12 cellular contexts compared by ENCODE assay signal in the genomic region with DNA sequence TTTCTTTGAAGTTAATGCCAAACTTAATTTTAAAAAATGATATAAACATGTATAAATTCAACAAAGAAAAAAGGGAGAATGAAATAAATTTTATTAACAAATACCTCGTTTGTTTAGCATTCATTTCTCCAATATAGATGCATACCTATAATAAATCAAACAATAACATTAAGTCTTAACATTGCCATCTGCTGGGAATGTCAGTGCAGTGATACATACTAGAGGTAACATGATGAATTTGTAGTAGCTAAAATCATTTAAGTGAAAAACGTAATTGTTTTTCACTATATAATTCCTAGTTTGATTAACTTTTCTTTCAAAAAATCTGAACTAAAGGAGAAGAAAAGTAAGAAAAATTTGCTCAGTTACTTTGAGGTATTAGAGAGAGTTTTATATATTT.
DNase-seq lines count a peak whose midpoint lies in the region; ATAC-seq, FAIRE-seq and TF ChIP-seq lines count a peak whose summit lies in the region.
"Had no signal": no experiment of that assay in that cellular context is flagged by ENCODE, and none has a peak within 500 bp of the region (broad histone marks: within the 10 kb centered on the region; RNA-seq: fewer than 3 reads in every experiment).

No MANE protein-coding gene starts in this region.

- CTCF ChIA-PET in A549 (lab: Yijun Ruan, JAX) = no interaction called here
- CTCF ChIA-PET in SK-N-SH (lab: Yijun Ruan, JAX) = no interaction called here

- H3K4me3 ChIP-seq in A549 (no peak overlapping the region), SK-N-SH (ENCODE audit: low read depth in 2 of 2, low read length in 1 of 2) (no peak overlapping the region)
- H3K4me3 ChIP-seq: neural progenitor cell had no signal

- H3K27me3 ChIP-seq in SK-N-SH (ENCODE audit: insufficient read depth) = no peaks in the 10 kb centered on the region
- H3K27me3 ChIP-seq: neural progenitor cell had no signal

- H3K9me3 ChIP-seq in A549 (no peaks in the 10 kb centered on the region; the same call in 2 of the 3 replicates), SK-N-SH (no peaks in the 10 kb centered on the region)

- H3K27ac ChIP-seq in A549 (no peak overlapping the region), SK-N-SH (ENCODE audit: low read depth in 2 of 2, low read length in 1 of 2) (no peak overlapping the region)
- H3K27ac ChIP-seq: neural progenitor cell had no signal

- TF ChIP-seq EP300 in A549 (IDR thresholded peaks at IDR 0.05) (no peak), SK-N-SH (IDR thresholded peaks at IDR 0.05; ENCODE audit: borderline replicate concordance in 1 of 2, low read depth in 1 of 2, low read length in 1 of 2) (no peak)

- ATAC-seq in A549 (0 out of 6 replicates have a peak, but pooled peaks of 1 of the 2 experiments have one; percentile 42), HG03521 (IDR thresholded peaks at IDR 0.05; ENCODE audit: unreplicated experiment) (no peak), left lobe of liver (no peak)

- H3K9me2 ChIP-seq in SK-N-SH = no peaks in the 10 kb centered on the region

- POLR2A ChIA-PET in A549 (lab: Yijun Ruan, JAX) (no interaction called here), SK-N-SH (lab: Yijun Ruan, JAX) (no interaction called here)

- peak in 1 of 2 experiments; percentile 45 for DNase-seq in A549 (ENCODE audit: low read depth in 1 of 2, low spot score in 1 of 2)
- peak; percentile 40 for DNase-seq in ELR (ENCODE audit: low read depth)
- no peak for DNase-seq in SK-N-SH
- peak; percentile 37 for DNase-seq in fibroblast of the conjunctiva (ENCODE audit: low read depth)
- DNase-seq in medulla oblongata (ENCODE audit: extremely low spot score) = no peak
- no peak for DNase-seq in activated CD8-positive, alpha-beta memory T cell treated with anti-CD3 and anti-CD28 coated beads for 24 hours
- DNase-seq in left lobe of liver (ENCODE audit: low spot score) = no peak
- DNase-seq: anterior cingulate cortex, EL, KG1 had no signal

- no peaks in the 10 kb centered on the region for H3K4me1 ChIP-seq in A549
- no peaks in the 10 kb centered on the region; a peak in 2 of 4 replicates for H3K4me1 ChIP-seq in SK-N-SH (ENCODE audit: control insufficient read depth in 1 of 2, insufficient read depth in 2 of 2, low read depth in 1 of 2, low read length in 1 of 2)
- H3K4me1 ChIP-seq: neural progenitor cell had no signal

- peak; percentile 38 to 61; a peak in 4 of 5 replicates for TF ChIP-seq RAD21 in A549 (conservative IDR thresholded peaks at IDR 0.05 in 1 of 2, IDR thresholded peaks at IDR 0.05 in 1 of 2)
- TF ChIP-seq RAD21 in SK-N-SH (IDR thresholded peaks at IDR 0.05; ENCODE audit: low read length) = peak; percentile 53

- H3K36me3 ChIP-seq in SK-N-SH (replicated peaks in 1 of 2; ENCODE audit: control insufficient read depth in 1 of 2, insufficient read depth in 2 of 2, low read length in 1 of 2) = no peaks in the 10 kb centered on the region
- H3K36me3 ChIP-seq: neural progenitor cell had no signal

- no peak overlapping the region; the same call in 1 of the 2 replicates for H2AFZ ChIP-seq in SK-N-SH (ENCODE audit: low read depth)
- H2AFZ ChIP-seq: neural progenitor cell had no signal

- TF ChIP-seq CTCF in A549 (IDR thresholded peaks at IDR 0.05) = peak; percentile 32; the same call in 2 of the 3 replicates
- peak; percentile 52 for TF ChIP-seq CTCF in SK-N-SH (IDR thresholded peaks at IDR 0.05)

- no peaks in the 10 kb centered on the region for H4K20me1 ChIP-seq in SK-N-SH (ENCODE audit: insufficient read depth)

- WGBS in A549 (ENCODE audit: missing lambda C conversion rate) = 7% methylated on average over 2 of the region's 2 CpGs
- 36% methylated on average over 2 of the region's 2 CpGs for WGBS in SK-N-SH (ENCODE audit: low lambda C conversion rate)

- H3F3A ChIP-seq in SK-N-SH (replicated peaks; ENCODE audit: insufficient read depth) = no peaks in the 10 kb centered on the region

- FAIRE-seq in A549 (lab: Jason Lieb, UNC) = no peak

- no peak for TF ChIP-seq POLR2A in A549 (IDR thresholded peaks at IDR 0.05; ENCODE audit: low read length)

- H3K79me2 ChIP-seq in SK-N-SH (ENCODE audit: insufficient read depth) = no peaks in the 10 kb centered on the region

- no peak overlapping the region for H3K9ac ChIP-seq in SK-N-SH
- H3K9ac ChIP-seq: neural progenitor cell had no signal

- H3K4me2 ChIP-seq in A549 = no peak overlapping the region
- H3K4me2 ChIP-seq in SK-N-SH = no peak overlapping the region
- H3K4me2 ChIP-seq: neural progenitor cell had no signal

TF ChIP-seq in A549, 52 proteins besides CTCF, POLR2A, EP300 and RAD21:
- TF ChIP-seq HOXA7 (CRISPR knock-in tag; IDR thresholded peaks at IDR 0.05) (no peak), SMC3 (IDR thresholded peaks at IDR 0.05) (peak; percentile 63)

TF ChIP-seq in SK-N-SH, 30 proteins besides CTCF, POLR2A, EP300 and RAD21:
- TF ChIP-seq MXI1 (IDR thresholded peaks at IDR 0.05; ENCODE audit: low read depth, low read length) (no peak), SMC3 (IDR thresholded peaks at IDR 0.05; ENCODE audit: low read depth, low read length) (peak; percentile 34)

Comparison
In these comparisons a context has a peak if more than half of its experiments do, and no peak if none do; other contexts are left out.
1. DNase-seq: peak in ELR (single experiment) and fibroblast of the conjunctiva (single experiment); none in SK-N-SH (single experiment), medulla oblongata (single experiment), activated CD8-positive, alpha-beta memory T cell treated with anti-CD3 and anti-CD28 coated beads for 24 hours (single experiment) and left lobe of liver (single experiment).
2. Of the 12 proteins assayed by ChIP-seq in both A549 and SK-N-SH: peak only in A549: none; only in SK-N-SH: none; in both: CTCF, RAD21 and SMC3; in neither: 9.